ENCODE assay signal across 13 cellular contexts in the genomic region with DNA sequence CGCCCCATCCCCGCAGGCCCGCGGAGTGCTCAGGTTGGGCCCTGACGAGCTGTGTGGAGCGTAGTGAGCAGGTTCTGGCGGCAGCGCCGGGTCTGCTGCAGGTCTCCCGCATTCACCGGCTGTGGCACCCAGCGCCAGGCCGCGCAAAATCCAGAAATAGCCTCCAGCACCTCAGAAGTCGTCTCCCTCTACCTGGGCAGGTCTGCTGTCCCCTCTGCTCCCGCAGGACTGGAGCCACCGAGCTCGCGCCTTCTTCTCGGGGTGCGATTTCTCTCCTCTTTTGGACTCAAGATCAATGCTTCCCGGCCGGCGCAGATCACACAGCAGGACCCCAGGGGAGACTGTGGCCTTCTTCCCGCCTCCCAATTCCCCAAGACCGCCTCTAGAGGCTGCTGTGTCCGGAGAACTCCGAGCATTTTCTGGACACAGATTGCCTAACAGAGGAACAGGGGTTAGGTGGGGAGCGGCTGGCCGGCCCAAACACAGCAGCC. TPM values are rescaled to one million over a fixed set of nuclear protein-coding genes. Genes with fewer than 3 reads are reported as not detected.
DNase-seq lines count a peak whose midpoint lies in the region; ATAC-seq, FAIRE-seq and TF ChIP-seq lines count a peak whose summit lies in the region.
"Had no signal": no experiment of that assay in that cellular context is flagged by ENCODE, and none has a peak within 500 bp of the region (broad histone marks: within the 10 kb centered on the region; RNA-seq: fewer than 3 reads in every experiment).

No MANE protein-coding gene starts in this region.

- TF ChIP-seq RAD21 in A549 (conservative IDR thresholded peaks at IDR 0.05 in 1 of 2, IDR thresholded peaks at IDR 0.05 in 1 of 2): no peak

- no peak for TF ChIP-seq POLR2A in A549 (IDR thresholded peaks at IDR 0.05; ENCODE audit: low read length)

- no peaks in the 10 kb centered on the region for H3K36me3 Mint-ChIP-seq in activated B cell treated with CpG ODN at 0.5 μM for 24 hours (ENCODE audit: low read depth)
- H3K36me3 Mint-ChIP-seq: activated naive CD8-positive, alpha-beta T cell treated with anti-CD3 and anti-CD28 coated beads, Interleukin-2, amount 10 ng/mL, durations not matched to agents 7 days and 5 days had no signal

- ATAC-seq in A549 (peak; percentile 35 to 58; a peak in 4 of 6 replicates), activated B cell treated with CpG ODN at 0.5 μM for 24 hours (ENCODE audit: low read depth) (no peak), HG02571 (IDR thresholded peaks at IDR 0.05; ENCODE audit: unreplicated experiment) (no peak)
- ATAC-seq: sciatic nerve had no signal

- CTCF ChIA-PET in A549 (lab: Yijun Ruan, JAX) (interaction anchor here (1.0 to 19.4 kb wide), 8 partner anchors 14 to 98 kb away, joined by 3 to 463 read pairs (median 24); no protein-coding TSS in a partner anchor), activated B cell treated with CpG ODN at 0.5 μM for 24 hours (lab: Charles Lee) (interaction anchor here (3.3 to 5.8 kb wide), 3 partner anchors 11 to 97 kb away, joined by 26 to 275 read pairs (median 58); no protein-coding TSS in a partner anchor)

- no peak overlapping the region for H3K27ac Mint-ChIP-seq in activated B cell treated with CpG ODN at 0.5 μM for 24 hours
- H3K27ac Mint-ChIP-seq: activated naive CD8-positive, alpha-beta T cell treated with anti-CD3 and anti-CD28 coated beads, Interleukin-2, amount 10 ng/mL, durations not matched to agents 7 days and 5 days had no signal

- peaks cover 36% of the 10 kb centered on the region for H3K4me1 Mint-ChIP-seq in activated B cell treated with CpG ODN at 0.5 μM for 24 hours

- no peak overlapping the region for H3K4me3 ChIP-seq in A549
- H3K4me3 ChIP-seq: PC-9 had no signal

- no peak for FAIRE-seq in A549 (lab: Jason Lieb, UNC)

- intact Hi-C loops in activated B cell treated with CpG ODN at 0.5 μM for 24 hours (cut with micrococcal nuclease): loop anchor here (10.0 kb wide), 1 partner anchor 1605 kb away; a partner anchor contains a TSS
- intact Hi-C loops in head of caudate nucleus (cut with DNase I): no loop called here

- WGBS in A549 (ENCODE audit: missing lambda C conversion rate): 82% methylated on average over 30 of the region's 30 CpGs

- no peak overlapping the region for H3K4me2 ChIP-seq in A549
- H3K4me2 ChIP-seq: PC-9 had no signal

- H3K9me3 ChIP-seq in A549: no peaks in the 10 kb centered on the region

- no peaks in the 10 kb centered on the region for H3K9me3 Mint-ChIP-seq in activated B cell treated with CpG ODN at 0.5 μM for 24 hours
- H3K9me3 Mint-ChIP-seq: activated naive CD8-positive, alpha-beta T cell treated with anti-CD3 and anti-CD28 coated beads, Interleukin-2, amount 10 ng/mL, durations not matched to agents 7 days and 5 days had no signal

- POLR2A ChIA-PET in A549 (lab: Yijun Ruan, JAX): no interaction called here
- POLR2A ChIA-PET in activated B cell treated with CpG ODN at 0.5 μM for 24 hours (lab: Charles Lee): interaction anchor here (1.0 kb wide), 1 partner anchor 17 kb away, joined by 3 read pairs; no protein-coding TSS in a partner anchor

- H3K27ac ChIP-seq in A549: no peak overlapping the region
- H3K27ac ChIP-seq: PC-9 had no signal

- no peak for TF ChIP-seq EP300 in A549 (IDR thresholded peaks at IDR 0.05)

- 0 out of 3 replicates have a peak, but pooled peaks cover 3% of the 10 kb centered on the region for H3K4me1 ChIP-seq in A549

- H3K4me3 Mint-ChIP-seq in activated B cell treated with CpG ODN at 0.5 μM for 24 hours: peak overlapping the region; percentile 50
- H3K4me3 Mint-ChIP-seq: activated naive CD8-positive, alpha-beta T cell treated with anti-CD3 and anti-CD28 coated beads, Interleukin-2, amount 10 ng/mL, durations not matched to agents 7 days and 5 days had no signal

- H3K27me3 Mint-ChIP-seq in activated B cell treated with CpG ODN at 0.5 μM for 24 hours: peaks cover 72% of the 10 kb centered on the region

- TF ChIP-seq CTCF in A549 (IDR thresholded peaks at IDR 0.05): no peak
- no peak for TF ChIP-seq CTCF in activated B cell treated with CpG ODN at 0.5 μM for 24 hours (IDR thresholded peaks at IDR 0.05)

- DNase-seq in A549 (ENCODE audit: low read depth in 1 of 2, low spot score in 1 of 2) (no peak), G401 (ENCODE audit: low spot score) (peak; percentile 39), activated B cell treated with CpG ODN at 0.5 μM for 24 hours (no peak), left kidney (ENCODE audit: low read depth, low spot score) (peak; percentile 77), HPDE6-E6E7 (ENCODE audit: extremely low spot score) (no peak), head of caudate nucleus (no peak), kidney tubule cell (ENCODE audit: low spot score) (no peak)
- DNase-seq: activated naive CD8-positive, alpha-beta T cell treated with anti-CD3 and anti-CD28 coated beads, Interleukin-2, amount 10 ng/mL, durations not matched to agents 7 days and 5 days; NCI-H1417; PC-9 had no signal

- in situ Hi-C loops in G401 (cut with HindIII; ENCODE audit: low sequenced_read_pairs): no loop called here

TF ChIP-seq in A549, 52 proteins besides CTCF, POLR2A, EP300 and RAD21:
- TF ChIP-seq, protein P1, sequence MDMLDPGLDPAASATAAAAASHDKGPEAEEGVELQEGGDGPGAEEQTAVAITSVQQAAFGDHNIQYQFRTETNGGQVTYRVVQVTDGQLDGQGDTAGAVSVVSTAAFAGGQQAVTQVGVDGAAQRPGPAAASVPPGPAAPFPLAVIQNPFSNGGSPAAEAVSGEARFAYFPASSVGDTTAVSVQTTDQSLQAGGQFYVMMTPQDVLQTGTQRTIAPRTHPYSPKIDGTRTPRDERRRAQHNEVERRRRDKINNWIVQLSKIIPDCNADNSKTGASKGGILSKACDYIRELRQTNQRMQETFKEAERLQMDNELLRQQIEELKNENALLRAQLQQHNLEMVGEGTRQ (IDR thresholded peaks at IDR 0.05): no peak
- TF ChIP-seq ESRRA (IDR thresholded peaks at IDR 0.05; ENCODE audit: borderline replicate concordance, low read length) (no peak), MYC (IDR thresholded peaks at IDR 0.05; ENCODE audit: borderline replicate concordance, low read length) (no peak), ZNF302 (CRISPR knock-in tag; IDR thresholded peaks at IDR 0.05) (no peak), CHD2 (IDR thresholded peaks at IDR 0.05; ENCODE audit: low read length, partially characterized antibody) (no peak), SREBF2 (IDR thresholded peaks at IDR 0.05) (no peak), FOXS1 (CRISPR knock-in tag; IDR thresholded peaks at IDR 0.05) (no peak)
- TF ChIP-seq, protein P2, sequence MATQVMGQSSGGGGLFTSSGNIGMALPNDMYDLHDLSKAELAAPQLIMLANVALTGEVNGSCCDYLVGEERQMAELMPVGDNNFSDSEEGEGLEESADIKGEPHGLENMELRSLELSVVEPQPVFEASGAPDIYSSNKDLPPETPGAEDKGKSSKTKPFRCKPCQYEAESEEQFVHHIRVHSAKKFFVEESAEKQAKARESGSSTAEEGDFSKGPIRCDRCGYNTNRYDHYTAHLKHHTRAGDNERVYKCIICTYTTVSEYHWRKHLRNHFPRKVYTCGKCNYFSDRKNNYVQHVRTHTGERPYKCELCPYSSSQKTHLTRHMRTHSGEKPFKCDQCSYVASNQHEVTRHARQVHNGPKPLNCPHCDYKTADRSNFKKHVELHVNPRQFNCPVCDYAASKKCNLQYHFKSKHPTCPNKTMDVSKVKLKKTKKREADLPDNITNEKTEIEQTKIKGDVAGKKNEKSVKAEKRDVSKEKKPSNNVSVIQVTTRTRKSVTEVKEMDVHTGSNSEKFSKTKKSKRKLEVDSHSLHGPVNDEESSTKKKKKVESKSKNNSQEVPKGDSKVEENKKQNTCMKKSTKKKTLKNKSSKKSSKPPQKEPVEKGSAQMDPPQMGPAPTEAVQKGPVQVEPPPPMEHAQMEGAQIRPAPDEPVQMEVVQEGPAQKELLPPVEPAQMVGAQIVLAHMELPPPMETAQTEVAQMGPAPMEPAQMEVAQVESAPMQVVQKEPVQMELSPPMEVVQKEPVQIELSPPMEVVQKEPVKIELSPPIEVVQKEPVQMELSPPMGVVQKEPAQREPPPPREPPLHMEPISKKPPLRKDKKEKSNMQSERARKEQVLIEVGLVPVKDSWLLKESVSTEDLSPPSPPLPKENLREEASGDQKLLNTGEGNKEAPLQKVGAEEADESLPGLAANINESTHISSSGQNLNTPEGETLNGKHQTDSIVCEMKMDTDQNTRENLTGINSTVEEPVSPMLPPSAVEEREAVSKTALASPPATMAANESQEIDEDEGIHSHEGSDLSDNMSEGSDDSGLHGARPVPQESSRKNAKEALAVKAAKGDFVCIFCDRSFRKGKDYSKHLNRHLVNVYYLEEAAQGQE (IDR thresholded peaks at IDR 0.05): no peak
TF ChIP-seq in A549: peak in this region for 0.

RNA-seq across cellular contexts. Expression of a gene that starts 8.4 kb away (rescaled TPM):
- 0.06 and 0.09 TPM in 2 replicates for polyA plus RNA-seq in A549 (2011; rRNA removed)
- 0.04 and 0.06 TPM in 2 replicates for polyA plus RNA-seq in A549 (2012; cell fraction: cytosol; rRNA removed)
- 0.04 TPM in 2 replicates for polyA plus RNA-seq in A549 (2012; cell fraction: nucleus; rRNA removed)
- polyA plus RNA-seq in A549 (2017; fragmentation: RNase III; extraction: RNeasy Plus Mini Kit Qiagen cat#74134 plus additional on column Dnase treatment): not detected in 3 replicates
- 0.25 TPM in 1 of 2 replicates, not detected in the other for polyA minus RNA-seq in A549 (2011; rRNA and poly(A)+ RNA removed)
- 0.14 TPM in 1 of 2 replicates, not detected in the other for total RNA-seq in G401 (2014; rRNA removed; shearing (Covaris generic))
- total RNA-seq in activated B cell treated with CpG ODN at 0.5 μM for 24 hours: not detected in 2 replicates
- total RNA-seq: activated naive CD8-positive, alpha-beta T cell treated with anti-CD3 and anti-CD28 coated beads, Interleukin-2, amount 10 ng/mL, durations not matched to agents 7 days and 5 days; PC-9; sciatic nerve had no signal
- polyA plus RNA-seq: esophagus had no signal

Comparison
In these comparisons a context has a peak if more than half of its experiments do, and no peak if none do; other contexts are left out.
1. ATAC-seq: peak in A549 (2 of 2); none in activated B cell treated with CpG ODN at 0.5 μM for 24 hours (single experiment) and HG02571 (single experiment).
2. DNase-seq: peak in G401 (single experiment) and left kidney (single experiment); none in A549 (0 of 2), activated B cell treated with CpG ODN at 0.5 μM for 24 hours (single experiment), HPDE6-E6E7 (single experiment), head of caudate nucleus (0 of 42) and kidney tubule cell (single experiment).